Comparison of ENCODE assay signal across 8 cellular contexts in genomic region chrX:15761564-15762191, GRCh38.
DNase-seq lines count a peak whose midpoint lies in the region; ATAC-seq and TF ChIP-seq lines count a peak whose summit lies in the region.

No MANE protein-coding gene starts in this region.

- DNase-seq in activated gamma-delta T cell treated with Interleukin-2 at 50 U/mL for 16 hours (peak; percentile 39), activated gamma-delta T cell (lab: John Stamatoyannopoulos, UW) (no peak), nephron progenitor cell (peak; percentile 40)
- DNase-seq in T-helper 2 cell treated with Interferon-gamma antibody and Interleukin-4, amounts not matched to agents 5 μg/mL and 100 μg/mL, for 36 hours (ENCODE audit: low spot score) = peak; percentile 12
- DNase-seq in effector memory CD8-positive, alpha-beta T cell = peak; percentile 23 to 31 (median 23)

- peak overlapping the region; percentile 81 for H3K27ac Mint-ChIP-seq in T-helper 2 cell treated with Interferon-gamma antibody and Interleukin-4, amounts not matched to agents 5 μg/mL and 100 μg/mL, for 36 hours
- H3K27ac Mint-ChIP-seq in effector memory CD8-positive, alpha-beta T cell = peak overlapping the region in 1 of 2 donors; percentile 62
- no peak overlapping the region for H3K27ac Mint-ChIP-seq in nephron progenitor cell

- peaks cover 33% of the 10 kb centered on the region for H3K4me1 Mint-ChIP-seq in T-helper 2 cell treated with Interferon-gamma antibody and Interleukin-4, amounts not matched to agents 5 μg/mL and 100 μg/mL, for 36 hours (ENCODE audit: low read depth)
- peaks cover 16 to 29% of the 10 kb centered on the region in 2 donors for H3K4me1 Mint-ChIP-seq in effector memory CD8-positive, alpha-beta T cell (ENCODE audit: low read depth in 2 of 2)
- peaks cover 8% of the 10 kb centered on the region for H3K4me1 Mint-ChIP-seq in nephron progenitor cell

- peak overlapping the region; percentile 36 for H3K4me3 Mint-ChIP-seq in T-helper 2 cell treated with Interferon-gamma antibody and Interleukin-4, amounts not matched to agents 5 μg/mL and 100 μg/mL, for 36 hours
- no peak overlapping the region for H3K4me3 Mint-ChIP-seq in effector memory CD8-positive, alpha-beta T cell
- H3K4me3 Mint-ChIP-seq in nephron progenitor cell = no peak overlapping the region

- H3K27me3 Mint-ChIP-seq in T-helper 2 cell treated with Interferon-gamma antibody and Interleukin-4, amounts not matched to agents 5 μg/mL and 100 μg/mL, for 36 hours (ENCODE audit: low read depth) = no peaks in the 10 kb centered on the region
- no peaks in the 10 kb centered on the region for H3K27me3 Mint-ChIP-seq in effector memory CD8-positive, alpha-beta T cell
- no peaks in the 10 kb centered on the region for H3K27me3 Mint-ChIP-seq in nephron progenitor cell (ENCODE audit: low read depth, poor library complexity)

- TF ChIP-seq CTCF in nephron progenitor cell (IDR thresholded peaks at IDR 0.05) = peak; percentile 81

- no peaks in the 10 kb centered on the region for H3K9me3 Mint-ChIP-seq in T-helper 2 cell treated with Interferon-gamma antibody and Interleukin-4, amounts not matched to agents 5 μg/mL and 100 μg/mL, for 36 hours
- H3K9me3 Mint-ChIP-seq in effector memory CD8-positive, alpha-beta T cell = no peaks in the 10 kb centered on the region
- H3K9me3 Mint-ChIP-seq in nephron progenitor cell = no peaks in the 10 kb centered on the region

- H3K36me3 Mint-ChIP-seq in T-helper 2 cell treated with Interferon-gamma antibody and Interleukin-4, amounts not matched to agents 5 μg/mL and 100 μg/mL, for 36 hours (ENCODE audit: low read depth) = peaks cover 11% of the 10 kb centered on the region
- H3K36me3 Mint-ChIP-seq in effector memory CD8-positive, alpha-beta T cell (ENCODE audit: insufficient read depth) = peaks cover 23% of the 10 kb centered on the region
- H3K36me3 Mint-ChIP-seq in nephron progenitor cell (ENCODE audit: low read depth) = peaks cover 14% of the 10 kb centered on the region

- ATAC-seq in HG03342 (IDR thresholded peaks at IDR 0.05; ENCODE audit: unreplicated experiment) = peak; percentile 52
- peak; percentile 59 for ATAC-seq in effector memory CD8-positive, alpha-beta T cell (replicated peaks)
- no peak for ATAC-seq in GM18502 (IDR thresholded peaks at IDR 0.05; ENCODE audit: poor library complexity, unreplicated experiment)
- no peak for ATAC-seq in HG03097 (IDR thresholded peaks at IDR 0.05; ENCODE audit: low FRiP score, unreplicated experiment)

Comparison
In these comparisons a context has a peak if more than half of its experiments do, and no peak if none do; other contexts are left out.
1. ATAC-seq: peak in HG03342 (single experiment) and effector memory CD8-positive, alpha-beta T cell (single experiment); none in GM18502 (single experiment) and HG03097 (single experiment).